ENCODE assay signal across 8 cellular contexts in genomic region chr17:17959520-17960361, GRCh38. TPM values are rescaled to one million over a fixed set of nuclear protein-coding genes. Genes with fewer than 3 reads are reported as not detected.
DNase-seq lines count a peak whose midpoint lies in the region; ATAC-seq and TF ChIP-seq lines count a peak whose summit lies in the region.

No MANE protein-coding gene starts in this region.

- peaks cover 38 to 48% (median 45%) of the 10 kb centered on the region in 3 donors for H3K4me1 Mint-ChIP-seq in naive B cell

- H3K9me3 Mint-ChIP-seq in naive B cell, result peaks cover 0 to 2% (median 0%) of the 10 kb centered on the region in 7 donors

- no peaks in the 10 kb centered on the region for H3K36me3 ChIP-seq in KOPT-K1 (ENCODE audit: insufficient read depth, low read length)
- no peaks in the 10 kb centered on the region for H3K36me3 ChIP-seq in colonic mucosa

- H3K9ac ChIP-seq in colonic mucosa (ENCODE audit: low read depth in 2 of 2, low read length in 2 of 2), result peak overlapping the region in 1 of 2 donors; percentile 48

- TF ChIP-seq CTCF in colonic mucosa (IDR thresholded peaks at IDR 0.05), result no peak

- intact Hi-C loops in colonic mucosa (cut with DNase I), result no loop called here

- H3K27ac ChIP-seq in KOPT-K1 (ENCODE audit: low read depth, low read length, poor library complexity, severe bottlenecking), result peak overlapping the region; percentile 40
- H3K27ac ChIP-seq in colonic mucosa, result peak overlapping the region; percentile 82

- peak overlapping the region in 3 of 8 donors; percentile 42 to 58 (median 46) for H3K4me3 Mint-ChIP-seq in naive B cell

- peak overlapping the region; percentile 26 to 92 (median 83) for H3K27ac Mint-ChIP-seq in naive B cell

- H3K4me3 ChIP-seq in colonic mucosa, result no peak overlapping the region

- ATAC-seq in naive B cell (ENCODE audit: low read depth in 2 of 2), result no peak

- H3K4me1 ChIP-seq in colonic mucosa, result peaks cover 22% of the 10 kb centered on the region

- no peaks in the 10 kb centered on the region for H3K27me3 Mint-ChIP-seq in naive B cell

- H3K9me3 ChIP-seq in KOPT-K1 (ENCODE audit: insufficient read depth, low read length, poor library complexity, severe bottlenecking) (no peaks in the 10 kb centered on the region), colonic mucosa (no peaks in the 10 kb centered on the region)

- H3K27me3 ChIP-seq in colonic mucosa, result no peaks in the 10 kb centered on the region

- H3K36me3 Mint-ChIP-seq in naive B cell, result peaks cover 0 to 7% of the 10 kb centered on the region in 2 donors

- peak; percentile 16 for DNase-seq in activated naive CD4-positive, alpha-beta T cell treated with Interleukin-2 at 50 U/mL for 16 hours
- DNase-seq in activated naive CD4-positive, alpha-beta T cell (lab: John Stamatoyannopoulos, UW), result no peak
- DNase-seq in colonic mucosa (no peak), naive B cell (no peak), ureter (ENCODE audit: low spot score) (no peak), NCI-H226 (no peak), cerebellar nuclear complex (lab: John Stamatoyannopoulos, UW) (no peak)

RNA-seq across cellular contexts. Expression of gene TOM1L2, which starts 12.5 kb away (rescaled TPM):
- total RNA-seq in colonic mucosa, result 10 to 100 TPM; 47.6 to 68.7 TPM
- polyA plus RNA-seq in naive B cell (ENCODE audit: low read depth in 6 of 6), result 1 to 10 TPM; 2.5 to 7.0 (median 3.0) TPM
- 119 TPM for total RNA-seq in ureter

RNA-seq across cellular contexts. Expression of gene DRC3, which starts 12.9 kb away (rescaled TPM):
- 1 to 10 TPM in 1 of 2 donors, under 1 TPM in 1; 0.79 to 1.1 TPM for total RNA-seq in colonic mucosa
- polyA plus RNA-seq in naive B cell (ENCODE audit: low read depth in 6 of 6), result 1 to 10 TPM in 2 of 6 donors, under 1 TPM in 2, not detected in 2; 0.19 to 1.4 (median 0.85) TPM
- total RNA-seq in ureter, result 2.0 TPM
